In the genomic region with DNA sequence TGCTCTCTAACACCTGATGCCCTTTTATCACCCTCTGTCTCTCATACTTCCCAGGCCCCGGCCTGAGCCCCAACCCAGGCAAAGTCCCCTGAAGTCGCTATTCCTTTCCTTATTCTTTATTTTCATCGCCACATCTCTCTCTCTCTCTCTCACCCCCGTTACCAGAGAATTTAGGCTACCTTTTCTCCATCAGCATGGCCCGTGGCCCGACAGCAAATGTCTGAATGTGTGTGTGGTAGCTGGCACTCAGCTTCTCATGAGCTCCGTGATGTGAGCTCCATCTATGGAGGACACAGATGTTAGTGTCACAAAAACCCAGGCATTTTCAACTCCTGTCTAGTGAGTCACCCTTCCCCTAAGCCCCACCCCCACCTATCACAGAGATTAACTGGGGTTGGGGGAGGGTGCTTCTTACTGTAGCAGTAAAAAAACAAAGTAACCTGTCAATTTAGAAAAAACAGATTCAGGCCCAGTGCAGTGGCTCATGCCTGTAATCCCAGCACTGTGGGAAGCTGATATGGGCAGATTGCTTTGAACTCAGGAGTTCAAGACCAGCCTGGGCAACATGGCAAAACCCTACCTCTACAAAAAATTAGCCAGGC, we compare ENCODE assay signal across 8 cellular contexts. TPM values are rescaled to one million over a fixed set of nuclear protein-coding genes. Genes with fewer than 3 reads are reported as not detected.
DNase-seq lines count a peak whose midpoint lies in the region; ATAC-seq and TF ChIP-seq lines count a peak whose summit lies in the region.

No MANE protein-coding gene starts in this region.

- peaks cover 27% of the 10 kb centered on the region for H3K4me1 ChIP-seq in GM23338 (ENCODE audit: insufficient read depth)
- peaks cover 34% of the 10 kb centered on the region for H3K4me1 ChIP-seq in hepatocyte (ENCODE audit: insufficient read depth)

- peak overlapping the region; percentile 70 to 71 for H3K4me3 Mint-ChIP-seq in CD14-positive monocyte
- no peak overlapping the region; the same call in 2 of the 3 replicates for H3K4me3 Mint-ChIP-seq in GM23338
- H3K4me3 Mint-ChIP-seq in activated T-helper 17 cell treated with anti-CD3 and anti-CD28 coated beads, Interleukin-2, amount 50 U/mL, for 72 hours = peak overlapping the region; percentile 93

- H3K4me2 ChIP-seq in GM23338 = peak overlapping the region; percentile 52; the same call in 1 of the 2 replicates
- H3K4me2 ChIP-seq in hepatocyte = no peak overlapping the region

- no peaks in the 10 kb centered on the region for H3K9me2 ChIP-seq in GM23338 (ENCODE audit: insufficient read depth)
- H3K9me2 ChIP-seq in hepatocyte (replicated peaks; ENCODE audit: insufficient read depth) = no peaks in the 10 kb centered on the region

- H3K4me1 Mint-ChIP-seq in CD14-positive monocyte (peaks cover 80% of the 10 kb centered on the region), GM23338 (peaks cover 25% of the 10 kb centered on the region)
- H3K4me1 Mint-ChIP-seq in activated T-helper 17 cell treated with anti-CD3 and anti-CD28 coated beads, Interleukin-2, amount 50 U/mL, for 72 hours = peaks cover 55% of the 10 kb centered on the region

- H4K20me1 ChIP-seq in GM23338 (replicated peaks; ENCODE audit: insufficient read depth) = no peaks in the 10 kb centered on the region
- no peaks in the 10 kb centered on the region for H4K20me1 ChIP-seq in hepatocyte (ENCODE audit: insufficient read depth, poor library complexity, severe bottlenecking)

- intact Hi-C loops in CD14-positive monocyte (cut with micrococcal nuclease) = loop anchor here in 1 of 2 donors (5.0 kb wide), 2 partner anchors 40 to 155 kb away; no protein-coding TSS in a partner anchor

- H3K36me3 Mint-ChIP-seq in CD14-positive monocyte (peaks cover 2 to 9% of the 10 kb centered on the region in 2 donors), GM23338 (ENCODE audit: low read depth) (no peaks in the 10 kb centered on the region)
- peaks cover 38% of the 10 kb centered on the region for H3K36me3 Mint-ChIP-seq in activated T-helper 17 cell treated with anti-CD3 and anti-CD28 coated beads, Interleukin-2, amount 50 U/mL, for 72 hours (ENCODE audit: low read depth)

- TF ChIP-seq CTCF in CD14-positive monocyte (IDR thresholded peaks at IDR 0.05) = no peak
- no peak for TF ChIP-seq CTCF in GM23338 (conservative IDR thresholded peaks at IDR 0.05; ENCODE audit: low read depth in 2 of 2)
- TF ChIP-seq CTCF in hepatocyte (IDR thresholded peaks at IDR 0.05; ENCODE audit: poor library complexity) = no peak

- H3K9me3 ChIP-seq in hepatocyte (ENCODE audit: low read depth) = no peaks in the 10 kb centered on the region

- ATAC-seq in GM23338 = peak; percentile 27
- ATAC-seq in activated T-helper 17 cell treated with anti-CD3 and anti-CD28 coated beads, Interleukin-2, amount 50 U/mL, for 72 hours (replicated peaks) = peak; percentile 66

- no peaks in the 10 kb centered on the region; the same call in 1 of the 2 replicates for H3F3A ChIP-seq in GM23338 (replicated peaks; ENCODE audit: low read depth)

- H3K79me2 ChIP-seq in GM23338 (replicated peaks; ENCODE audit: insufficient read depth) (no peaks in the 10 kb centered on the region), hepatocyte (no peaks in the 10 kb centered on the region)

- H3K36me3 ChIP-seq in GM23338 (ENCODE audit: insufficient read depth) = no peaks in the 10 kb centered on the region
- H3K36me3 ChIP-seq in hepatocyte (replicated peaks; ENCODE audit: insufficient read depth, low read depth) = no peaks in the 10 kb centered on the region

- H3K27ac Mint-ChIP-seq in CD14-positive monocyte = peak overlapping the region; percentile 95 to 100 (median 99)
- H3K27ac Mint-ChIP-seq in GM23338 = no peak overlapping the region
- H3K27ac Mint-ChIP-seq in activated T-helper 17 cell treated with anti-CD3 and anti-CD28 coated beads, Interleukin-2, amount 50 U/mL, for 72 hours = peak overlapping the region; percentile 99

- H3K27me3 Mint-ChIP-seq in CD14-positive monocyte (ENCODE audit: low read depth in 3 of 3) = peaks cover 0 to 2% (median 0%) of the 10 kb centered on the region in 3 donors
- H3K27me3 Mint-ChIP-seq in GM23338 (ENCODE audit: insufficient read depth, low read depth, poor library complexity) = peaks cover 7% of the 10 kb centered on the region
- H3K27me3 Mint-ChIP-seq in activated T-helper 17 cell treated with anti-CD3 and anti-CD28 coated beads, Interleukin-2, amount 50 U/mL, for 72 hours = no peaks in the 10 kb centered on the region

- H2AFZ ChIP-seq in GM23338 (peak overlapping the region; percentile 80), hepatocyte (no peak overlapping the region)

- DNase-seq in CD14-positive monocyte (ENCODE audit: low spot score) = peak; percentile 77
- peak; percentile 59 for DNase-seq in GM23338 (ENCODE audit: low spot score)
- DNase-seq in OCI-M1 (lab: John Stamatoyannopoulos, UW) = peak; percentile 85
- DNase-seq in hepatocyte (ENCODE audit: low spot score) = peak; percentile 86
- DNase-seq in stimulated activated CD4-positive, alpha-beta T cell treated with anti-CD3 and anti-CD28 coated beads, Interleukin-2, amount 100 ng/mL, for 4 hours (ENCODE audit: low read depth) = peak; percentile 81
- DNase-seq in DMS79 (lab: John Stamatoyannopoulos, UW) = no peak
- no peak for DNase-seq in dedifferentiated amniotic fluid mesenchymal stem cell (ENCODE audit: extremely low spot score)

- peaks cover 0 to 3% (median 0%) of the 10 kb centered on the region in 7 donors for H3K9me3 Mint-ChIP-seq in CD14-positive monocyte
- H3K9me3 Mint-ChIP-seq in GM23338 = no peaks in the 10 kb centered on the region
- H3K9me3 Mint-ChIP-seq in activated T-helper 17 cell treated with anti-CD3 and anti-CD28 coated beads, Interleukin-2, amount 50 U/mL, for 72 hours = no peaks in the 10 kb centered on the region

- 67% methylated on average over 7 of the region's 7 CpGs for WGBS in hepatocyte (ENCODE audit: low lambda C conversion rate, missing lambda C conversion rate)

- H3K4me3 ChIP-seq in GM23338 (no peak overlapping the region), hepatocyte (no peak overlapping the region)

- H3K27ac ChIP-seq in GM23338 (ENCODE audit: low read depth) = no peak overlapping the region
- H3K27ac ChIP-seq in hepatocyte = peak overlapping the region; percentile 94

- H3K27me3 ChIP-seq in GM23338 (ENCODE audit: insufficient read depth) (no peaks in the 10 kb centered on the region), hepatocyte (no peaks in the 10 kb centered on the region)

TF ChIP-seq in GM23338, 12 proteins besides CTCF, POLR2A, EP300 and RAD21:
- TF ChIP-seq STAT1 (IDR thresholded peaks at IDR 0.05; ENCODE audit: unreplicated experiment) = no peak
- no peak for TF ChIP-seq POLR2AphosphoS5 (IDR thresholded peaks at IDR 0.05; ENCODE audit: low read depth)
- no peak for TF ChIP-seq CREB1 (CRISPR knock-in tag; IDR thresholded peaks at IDR 0.05; ENCODE audit: low read depth)
- no peak for TF ChIP-seq EZH2phosphoT487 (IDR thresholded peaks at IDR 0.05; ENCODE audit: unreplicated experiment)

RNA-seq across cellular contexts. Expression of a gene that starts 53.8 kb away (rescaled TPM):
- 1 to 10 TPM; 3.4 to 3.5 TPM for polyA plus RNA-seq in CD14-positive monocyte
- 8.0 and 12.3 TPM in 2 replicates for total RNA-seq in GM23338 (2014; rRNA removed; shearing (Covaris generic))
- polyA plus RNA-seq in GM23338 (2016; fragmentation: Nextera tagmentation; extraction: Ambion mirVana) = 12.6 and 15.8 TPM in 2 replicates
- 10 to 100 TPM in 1 of 2 donors, 1 to 10 TPM in 1; 8.2 to 11.4 TPM for total RNA-seq in activated T-helper 17 cell treated with anti-CD3 and anti-CD28 coated beads, Interleukin-2, amount 50 U/mL, for 72 hours
- 11.4 and 11.5 TPM in 2 replicates for total RNA-seq in hepatocyte
- polyA plus RNA-seq in hepatocyte = 6.1 and 8.5 TPM in 2 replicates

Comparison
In these comparisons a context has a peak if more than half of its experiments do, and no peak if none do; other contexts are left out.
1. DNase-seq: peak in CD14-positive monocyte (single experiment), GM23338 (single experiment), OCI-M1 (single experiment), hepatocyte (single experiment) and stimulated activated CD4-positive, alpha-beta T cell treated with anti-CD3 and anti-CD28 coated beads, Interleukin-2, amount 100 ng/mL, for 4 hours (single experiment); none in DMS79 (single experiment) and dedifferentiated amniotic fluid mesenchymal stem cell (single experiment).